Comparison of ENCODE assay signal across 31 cellular contexts in genomic region chr14:74281069-74281468, GRCh38. TPM values are rescaled to one million over a fixed set of nuclear protein-coding genes. Genes with fewer than 3 reads are reported as not detected.
"Had no signal": no experiment of that assay in that cellular context is flagged by ENCODE, and none has a peak within 500 bp of the region (broad histone marks: within the 10 kb centered on the region; RNA-seq: fewer than 3 reads in every experiment).

No MANE protein-coding gene starts in this region.

- H3K27ac Mint-ChIP-seq: activated CD4-positive, alpha-beta memory T cell treated with anti-CD3 and anti-CD28 coated beads, Interleukin-2, amount 10 ng/mL, durations not matched to agents 7 days and 5 days; activated CD4-positive, alpha-beta T cell treated with anti-CD3 and anti-CD28 coated beads, Interleukin-2, amount 10 ng/mL, durations not matched to agents 7 days and 5 days; activated naive CD4-positive, alpha-beta T cell treated with anti-CD3 and anti-CD28 coated beads, Interleukin-2, amount 50 U/mL, for 24 hours; activated naive CD8-positive, alpha-beta T cell treated with anti-CD3 and anti-CD28 coated beads, Interleukin-2, amount 50 U/mL, for 24 hours; activated T-cell treated with anti-CD3 and anti-CD28 coated beads, Interleukin-2, amount 50 U/mL, for 24 hours; effector memory CD8-positive, alpha-beta T cell; memory B cell; natural killer cell; progenitor cell of endocrine pancreas; stimulated activated effector memory CD8-positive, alpha-beta T cell treated with anti-CD3 and anti-CD28 coated beads, Interleukin-12 subunit alpha, Interleukin-12 subunit beta, amount 100 ng/mL, for 72 hours had no signal

- H3K27me3 ChIP-seq: colonic mucosa, gastroesophageal sphincter, sigmoid colon, suprapubic skin, tibial nerve had no signal

- H3K4me1 ChIP-seq: colonic mucosa, gastroesophageal sphincter, sigmoid colon, suprapubic skin, tibial nerve had no signal

- H3K4me1 Mint-ChIP-seq: activated CD4-positive, alpha-beta memory T cell treated with anti-CD3 and anti-CD28 coated beads, Interleukin-2, amount 10 ng/mL, durations not matched to agents 7 days and 5 days; activated CD4-positive, alpha-beta T cell treated with anti-CD3 and anti-CD28 coated beads, Interleukin-2, amount 10 ng/mL, durations not matched to agents 7 days and 5 days; activated naive CD4-positive, alpha-beta T cell treated with anti-CD3 and anti-CD28 coated beads, Interleukin-2, amount 50 U/mL, for 24 hours; activated naive CD8-positive, alpha-beta T cell treated with anti-CD3 and anti-CD28 coated beads, Interleukin-2, amount 50 U/mL, for 24 hours; natural killer cell; stimulated activated effector memory CD8-positive, alpha-beta T cell treated with anti-CD3 and anti-CD28 coated beads, Interleukin-12 subunit alpha, Interleukin-12 subunit beta, amount 100 ng/mL, for 72 hours had no signal

- H3K4me3 Mint-ChIP-seq: activated CD4-positive, alpha-beta memory T cell treated with anti-CD3 and anti-CD28 coated beads, Interleukin-2, amount 10 ng/mL, durations not matched to agents 7 days and 5 days; activated CD4-positive, alpha-beta T cell treated with anti-CD3 and anti-CD28 coated beads, Interleukin-2, amount 10 ng/mL, durations not matched to agents 7 days and 5 days; activated naive CD4-positive, alpha-beta T cell treated with anti-CD3 and anti-CD28 coated beads, Interleukin-2, amount 50 U/mL, for 24 hours; activated naive CD8-positive, alpha-beta T cell treated with anti-CD3 and anti-CD28 coated beads, Interleukin-2, amount 50 U/mL, for 24 hours; activated T-cell treated with anti-CD3 and anti-CD28 coated beads, Interleukin-2, amount 50 U/mL, for 24 hours; effector memory CD8-positive, alpha-beta T cell; memory B cell; natural killer cell; stimulated activated effector memory CD8-positive, alpha-beta T cell treated with anti-CD3 and anti-CD28 coated beads, Interleukin-12 subunit alpha, Interleukin-12 subunit beta, amount 100 ng/mL, for 72 hours; stimulated activated naive CD8-positive, alpha-beta T cell treated with anti-CD3 and anti-CD28 coated beads, Interleukin-15, amount 100 ng/mL, for 72 hours had no signal

- H3K4me3 ChIP-seq: colonic mucosa, gastroesophageal sphincter, sigmoid colon, suprapubic skin, tibial nerve had no signal

- H3K9me3 Mint-ChIP-seq: activated CD4-positive, alpha-beta memory T cell treated with anti-CD3 and anti-CD28 coated beads, Interleukin-2, amount 10 ng/mL, durations not matched to agents 7 days and 5 days had no signal

- DNase-seq: activated CD4-positive, alpha-beta memory T cell treated with anti-CD3 and anti-CD28 coated beads, Interleukin-2, amount 10 ng/mL, durations not matched to agents 7 days and 5 days; activated CD4-positive, alpha-beta T cell treated with anti-CD3 and anti-CD28 coated beads for 1 hour; activated CD4-positive, alpha-beta T cell treated with anti-CD3 and anti-CD28 coated beads, Interleukin-2, amount 10 ng/mL, durations not matched to agents 7 days and 5 days; activated CD8-positive, alpha-beta memory T cell treated with anti-CD3 and anti-CD28 coated beads, Interleukin-2, amount 50 U/mL, for 48 hours; activated gamma-delta T cell treated with Interleukin-2 at 50 U/mL for 16 hours; activated naive CD8-positive, alpha-beta T cell treated with anti-CD3 and anti-CD28 coated beads, Interleukin-2, amount 50 U/mL, for 24 hours; activated T-cell treated with anti-CD3 and anti-CD28 coated beads, Interleukin-2, amount 50 U/mL, for 24 hours; colonic mucosa; effector memory CD8-positive, alpha-beta T cell; erythroblast; kidney; natural killer cell; sigmoid colon; small intestine; stimulated activated CD4-positive, alpha-beta T cell treated with anti-CD3 and anti-CD28 coated beads, Interleukin-4, amount 100 ng/mL, for 24 hours; stimulated activated naive CD8-positive, alpha-beta T cell treated with anti-CD3 and anti-CD28 coated beads, Interleukin-15, amount 100 ng/mL, for 72 hours; T-helper 2 cell had no signal

- H3K27me3 Mint-ChIP-seq: activated CD4-positive, alpha-beta memory T cell treated with anti-CD3 and anti-CD28 coated beads, Interleukin-2, amount 10 ng/mL, durations not matched to agents 7 days and 5 days; activated CD4-positive, alpha-beta T cell treated with anti-CD3 and anti-CD28 coated beads, Interleukin-2, amount 10 ng/mL, durations not matched to agents 7 days and 5 days; activated naive CD4-positive, alpha-beta T cell treated with anti-CD3 and anti-CD28 coated beads, Interleukin-2, amount 50 U/mL, for 24 hours; activated naive CD8-positive, alpha-beta T cell treated with anti-CD3 and anti-CD28 coated beads, Interleukin-2, amount 50 U/mL, for 24 hours; activated T-cell treated with anti-CD3 and anti-CD28 coated beads, Interleukin-2, amount 50 U/mL, for 24 hours; effector memory CD8-positive, alpha-beta T cell; memory B cell; progenitor cell of endocrine pancreas; stimulated activated naive CD8-positive, alpha-beta T cell treated with anti-CD3 and anti-CD28 coated beads, Interleukin-15, amount 100 ng/mL, for 72 hours had no signal

- H3K36me3 ChIP-seq: colonic mucosa had no signal

- H3K27ac ChIP-seq: colonic mucosa, gastroesophageal sphincter, sigmoid colon, suprapubic skin, tibial nerve had no signal

- ATAC-seq: activated naive CD8-positive, alpha-beta T cell treated with anti-CD3 and anti-CD28 coated beads, Interleukin-2, amount 50 U/mL, for 24 hours; effector memory CD8-positive, alpha-beta T cell; gastroesophageal sphincter; natural killer cell; stimulated activated effector memory CD8-positive, alpha-beta T cell treated with anti-CD3 and anti-CD28 coated beads, Interleukin-12 subunit alpha, Interleukin-12 subunit beta, amount 100 ng/mL, for 72 hours; stimulated activated naive CD8-positive, alpha-beta T cell treated with anti-CD3 and anti-CD28 coated beads, Interleukin-15, amount 100 ng/mL, for 72 hours had no signal

RNA-seq across cellular contexts. Expression of gene VSX2, which starts 41.8 kb away (rescaled TPM):
- total RNA-seq: activated CD4-positive, alpha-beta memory T cell treated with anti-CD3 and anti-CD28 coated beads, Interleukin-2, amount 10 ng/mL, durations not matched to agents 7 days and 5 days; activated CD4-positive, alpha-beta T cell treated with anti-CD3 and anti-CD28 coated beads, Interleukin-2, amount 10 ng/mL, durations not matched to agents 7 days and 5 days; bronchial epithelial cell; colonic mucosa; fibroblast of lung; fibroblast of villous mesenchyme; gastroesophageal sphincter; kidney; lower leg skin; natural killer cell; osteoblast; progenitor cell of endocrine pancreas; renal cortical epithelial cell; sigmoid colon; suprapubic skin; tibial nerve; ureter had no signal
- polyA plus RNA-seq: fibroblast of lung, small intestine had no signal
